ENCODE assay signal across 8 cellular contexts in genomic region chr2:230668184-230668938, GRCh38. TPM values are rescaled to one million over a fixed set of nuclear protein-coding genes. Genes with fewer than 3 reads are reported as not detected.
DNase-seq lines count a peak whose midpoint lies in the region; ATAC-seq and TF ChIP-seq lines count a peak whose summit lies in the region.

No MANE protein-coding gene starts in this region.

- no peaks in the 10 kb centered on the region for H3K27me3 Mint-ChIP-seq in dendritic cell treated with granulocyte-macrophage colony-stimulating factor and Interleukin-4, amounts not matched to agents 40 ng/mL and 50 ng/mL, for 4 days

- DNase-seq in stimulated activated CD4-positive, alpha-beta T cell treated with anti-CD3 and anti-CD28 coated beads, Interleukin-1b, Interleukin-23, amount 100 ng/mL, for 48 hours = peak; percentile 67
- DNase-seq in stimulated activated CD4-positive, alpha-beta T cell treated with anti-CD3 and anti-CD28 coated beads, Interleukin-2, amount 100 ng/mL, for 48 hours = no peak
- DNase-seq in NOMO-1 treated with dmso at 0.1 percent for 144 hours (lab: John Stamatoyannopoulos, UW; ENCODE audit: unreplicated experiment) = peak; percentile 45
- peak; percentile 77 for DNase-seq in renal cortical epithelial cell (ENCODE audit: low read depth)
- DNase-seq in middle frontal gyrus (ENCODE audit: extremely low spot score, low spot score) = no peak
- DNase-seq in lower leg skin (ENCODE audit: low spot score in 2 of 2) = no peak

- peak overlapping the region; percentile 89 for H3K27ac Mint-ChIP-seq in dendritic cell treated with granulocyte-macrophage colony-stimulating factor and Interleukin-4, amounts not matched to agents 40 ng/mL and 50 ng/mL, for 4 days

- peak overlapping the region; percentile 41 for H3K4me3 Mint-ChIP-seq in dendritic cell treated with granulocyte-macrophage colony-stimulating factor and Interleukin-4, amounts not matched to agents 40 ng/mL and 50 ng/mL, for 4 days

- H3K4me3 ChIP-seq in lower leg skin (ENCODE audit: low read depth, poor library complexity, severe bottlenecking) = no peak overlapping the region

- H3K4me1 Mint-ChIP-seq in dendritic cell treated with granulocyte-macrophage colony-stimulating factor and Interleukin-4, amounts not matched to agents 40 ng/mL and 50 ng/mL, for 4 days (ENCODE audit: low read depth) = peaks cover 78% of the 10 kb centered on the region

- H3K36me3 Mint-ChIP-seq in dendritic cell treated with granulocyte-macrophage colony-stimulating factor and Interleukin-4, amounts not matched to agents 40 ng/mL and 50 ng/mL, for 4 days (ENCODE audit: low read depth) = no peaks in the 10 kb centered on the region

- TF ChIP-seq POLR2A in lower leg skin (IDR thresholded peaks at IDR 0.05) = no peak

- no peaks in the 10 kb centered on the region for H3K9me3 Mint-ChIP-seq in dendritic cell treated with granulocyte-macrophage colony-stimulating factor and Interleukin-4, amounts not matched to agents 40 ng/mL and 50 ng/mL, for 4 days

- intact Hi-C loops in dendritic cell treated with granulocyte-macrophage colony-stimulating factor and Interleukin-4, amounts not matched to agents 40 ng/mL and 50 ng/mL, for 4 days (cut with micrococcal nuclease) = loop anchor here (1.0 to 2.0 kb wide), 2 partner anchors 10 to 44 kb away; partner anchors contain the start of gene CAB39
- intact Hi-C loops in lower leg skin (cut with DNase I; ENCODE audit: low total_unique reads) = no loop called here

- no peak for TF ChIP-seq CTCF in lower leg skin (IDR thresholded peaks at IDR 0.05)

- 63 to 64% methylated on average over 12 of the region's 12 CpGs for WGBS in lower leg skin, 2 donors

- ATAC-seq in HG02885 (IDR thresholded peaks at IDR 0.05; ENCODE audit: poor library complexity, unreplicated experiment) = peak; percentile 63

RNA-seq across cellular contexts. Expression of gene CAB39, which starts 44.3 kb away (rescaled TPM):
- total RNA-seq in renal cortical epithelial cell (148 and 169 TPM in 2 replicates), lower leg skin (10 to 100 TPM; 65.5 to 74.7 (median 70.4) TPM)

Comparison
In these comparisons a context has a peak if more than half of its experiments do, and no peak if none do; other contexts are left out.
1. DNase-seq: peak in stimulated activated CD4-positive, alpha-beta T cell treated with anti-CD3 and anti-CD28 coated beads, Interleukin-1b, Interleukin-23, amount 100 ng/mL, for 48 hours (single experiment), NOMO-1 treated with dmso at 0.1 percent for 144 hours (single experiment) and renal cortical epithelial cell (single experiment); none in stimulated activated CD4-positive, alpha-beta T cell treated with anti-CD3 and anti-CD28 coated beads, Interleukin-2, amount 100 ng/mL, for 48 hours (0 of 2), middle frontal gyrus (single experiment) and lower leg skin (0 of 2).